Comparison of ENCODE assay signal across 8 cellular contexts in genomic region chr3:42117175-42118008, GRCh38. TPM values are rescaled to one million over a fixed set of nuclear protein-coding genes. Genes with fewer than 3 reads are reported as not detected.
DNase-seq lines count a peak whose midpoint lies in the region; ATAC-seq and TF ChIP-seq lines count a peak whose summit lies in the region.

No MANE protein-coding gene starts in this region.

- H3K4me3 ChIP-seq in AG10803 (ENCODE audit: low read length) (no peak overlapping the region), brain microvascular endothelial cell (ENCODE audit: low read depth, low read length) (no peak overlapping the region), transverse colon (no peak overlapping the region)

- peaks cover 7 to 41% (median 9%) of the 10 kb centered on the region in 4 donors for H3K4me1 ChIP-seq in transverse colon

- TF ChIP-seq EP300 in transverse colon (IDR thresholded peaks at IDR 0.05; ENCODE audit: low read depth) = no peak

- peak; percentile 73 for DNase-seq in AG10803 (ENCODE audit: low read depth)
- peak; percentile 35 for DNase-seq in HK-2 (ENCODE audit: unreplicated experiment)
- peak; percentile 79 for DNase-seq in brain microvascular endothelial cell
- peak in 1 of 2 donors; percentile 49 for DNase-seq in left colon
- peak; percentile 42 for DNase-seq in transverse colon
- no peak for DNase-seq in NCI-H446 treated with DMSO at 0.1 percent for 48 hours (lab: John Stamatoyannopoulos, UW)

- H3K27me3 ChIP-seq in brain microvascular endothelial cell (replicated peaks) (no peaks in the 10 kb centered on the region), transverse colon (no peaks in the 10 kb centered on the region)

- WGBS in transverse colon (ENCODE audit: low coverage in 1 of 2), 2 donors = 44 to 48% methylated on average over 10 to 14 of the region's 14 CpGs

- H3K9me3 ChIP-seq in transverse colon = no peaks in the 10 kb centered on the region

- peak; percentile 70 for ATAC-seq in left colon
- no peak for ATAC-seq in HG03175 (IDR thresholded peaks at IDR 0.05; ENCODE audit: unreplicated experiment)
- ATAC-seq in HG03025 (IDR thresholded peaks at IDR 0.05; ENCODE audit: low FRiP score, unreplicated experiment) = no peak

- intact Hi-C loops in left colon (cut with DNase I, micrococcal nuclease) = loop anchor here in 1 of 2 donors (5.0 to 10.0 kb wide), 2 partner anchors 75 to 327 kb away; no protein-coding TSS in a partner anchor
- intact Hi-C loops in transverse colon (cut with DNase I; ENCODE audit: low total_unique reads) = loop anchor here (10.0 kb wide), 1 partner anchor 67 kb away; no protein-coding TSS in a partner anchor

- H3K36me3 ChIP-seq in brain microvascular endothelial cell (replicated peaks) = no peaks in the 10 kb centered on the region
- no peaks in the 10 kb centered on the region for H3K36me3 ChIP-seq in transverse colon

- in situ Hi-C loops in brain microvascular endothelial cell (cut with HindIII; ENCODE audit: low pct_ligation_motif_present, low sequenced_read_pairs) = no loop called here
- in situ Hi-C loops in transverse colon (cut with MboI; ENCODE audit: low pct_ligation_motif_present in 1 of 4, low pct_unique_long_range_greater_than_20kb in 1 of 4, low sequenced_read_pairs in 3 of 4) = loop anchor here in 3 of 4 donors (10.0 to 25.0 kb wide), 3 partner anchors 77 to 320 kb away; no protein-coding TSS in a partner anchor

- TF ChIP-seq POLR2A in transverse colon (IDR thresholded peaks at IDR 0.05) = no peak

- H3K27ac ChIP-seq in brain microvascular endothelial cell = peak overlapping the region; percentile 47
- peak overlapping the region in 2 of 4 donors; percentile 10 to 39 for H3K27ac ChIP-seq in transverse colon

- TF ChIP-seq CTCF in AG10803 (conservative IDR thresholded peaks at IDR 0.05; ENCODE audit: low read length) = peak; percentile 58
- peak; percentile 81 for TF ChIP-seq CTCF in brain microvascular endothelial cell (IDR thresholded peaks at IDR 0.05; ENCODE audit: low read depth, low read length, missing control alignments)
- TF ChIP-seq CTCF in transverse colon (IDR thresholded peaks at IDR 0.05) = peak; percentile 48 to 71 (median 51)

RNA-seq across cellular contexts. Expression of gene TRAK1, which starts 26.2 kb away (rescaled TPM):
- total RNA-seq in left colon = 10 to 100 TPM; 81.2 to 91.6 TPM
- 100 to 1,000 TPM in 3 of 4 donors, 10 to 100 TPM in 1; 91.7 to 247 (median 115) TPM for total RNA-seq in transverse colon
